Comparison of ENCODE assay signal across 9 cellular contexts in genomic region chr19:45402469-45403070, GRCh38. TPM values are rescaled to one million over a fixed set of nuclear protein-coding genes. Genes with fewer than 3 reads are reported as not detected.
A peak's percentile ranks its signal among the peaks of the same experiment; 100 is the strongest.
DNase-seq lines count a peak whose midpoint lies in the region; ATAC-seq and TF ChIP-seq lines count a peak whose summit lies in the region.
"Had no signal": no experiment of that assay in that cellular context is flagged by ENCODE, and none has a peak within 500 bp of the region (broad histone marks: within the 10 kb centered on the region; RNA-seq: fewer than 3 reads in every experiment).

No MANE protein-coding gene starts in this region.

- peaks cover 49% of the 10 kb centered on the region for H3K4me1 Mint-ChIP-seq in chondrocyte (ENCODE audit: low read depth)
- H3K4me1 Mint-ChIP-seq in stimulated activated effector memory CD8-positive, alpha-beta T cell treated with anti-CD3 and anti-CD28 coated beads, Interleukin-12 subunit alpha, Interleukin-12 subunit beta, amount 100 ng/mL, for 72 hours, result peaks cover 46% of the 10 kb centered on the region

- no peaks in the 10 kb centered on the region for H3K36me3 ChIP-seq in mucosa of descending colon (ENCODE audit: low read depth)

- H3K9me3 ChIP-seq in mucosa of descending colon, result no peaks in the 10 kb centered on the region

- peaks cover 36% of the 10 kb centered on the region for H3K4me1 ChIP-seq in mucosa of descending colon (ENCODE audit: low read depth)

- peak overlapping the region; percentile 98 for H3K27ac Mint-ChIP-seq in chondrocyte (ENCODE audit: unreplicated experiment)
- no peak overlapping the region for H3K27ac Mint-ChIP-seq in stimulated activated effector memory CD8-positive, alpha-beta T cell treated with anti-CD3 and anti-CD28 coated beads, Interleukin-12 subunit alpha, Interleukin-12 subunit beta, amount 100 ng/mL, for 72 hours

- DNase-seq in AG08395 (ENCODE audit: low spot score) (peak; percentile 51), HT-29 (ENCODE audit: low spot score) (peak; percentile 84), chondrocyte (ENCODE audit: low spot score) (no peak), mucosa of descending colon (peak; percentile 52 to 77 (median 74))
- no peak for DNase-seq in stimulated activated effector memory CD8-positive, alpha-beta T cell treated with anti-CD3 and anti-CD28 coated beads, Interleukin-12 subunit alpha, Interleukin-12 subunit beta, amount 100 ng/mL, for 72 hours (ENCODE audit: low spot score in 2 of 2)
- no peak for DNase-seq in central memory CD4-positive, alpha-beta T cell

- no peaks in the 10 kb centered on the region for H3K27me3 Mint-ChIP-seq in chondrocyte (ENCODE audit: low read depth)

- H3K36me3 Mint-ChIP-seq in chondrocyte (ENCODE audit: low read depth), result peaks cover 2% of the 10 kb centered on the region
- peaks cover 22% of the 10 kb centered on the region for H3K36me3 Mint-ChIP-seq in stimulated activated effector memory CD8-positive, alpha-beta T cell treated with anti-CD3 and anti-CD28 coated beads, Interleukin-12 subunit alpha, Interleukin-12 subunit beta, amount 100 ng/mL, for 72 hours

- H3K9me3 Mint-ChIP-seq in chondrocyte (ENCODE audit: low read depth), result no peaks in the 10 kb centered on the region
- no peaks in the 10 kb centered on the region for H3K9me3 Mint-ChIP-seq in stimulated activated effector memory CD8-positive, alpha-beta T cell treated with anti-CD3 and anti-CD28 coated beads, Interleukin-12 subunit alpha, Interleukin-12 subunit beta, amount 100 ng/mL, for 72 hours

- peak overlapping the region; percentile 95 for H3K4me3 Mint-ChIP-seq in chondrocyte (ENCODE audit: unreplicated experiment)
- no peak overlapping the region for H3K4me3 Mint-ChIP-seq in stimulated activated effector memory CD8-positive, alpha-beta T cell treated with anti-CD3 and anti-CD28 coated beads, Interleukin-12 subunit alpha, Interleukin-12 subunit beta, amount 100 ng/mL, for 72 hours

- H3K4me3 ChIP-seq in mucosa of descending colon, result no peak overlapping the region

- ATAC-seq in mucosa of descending colon, result peak; percentile 8
- no peak for ATAC-seq in GM19035 (IDR thresholded peaks at IDR 0.05; ENCODE audit: unreplicated experiment)
- no peak for ATAC-seq in GM19351 (IDR thresholded peaks at IDR 0.05; ENCODE audit: unreplicated experiment)
- ATAC-seq in stimulated activated effector memory CD8-positive, alpha-beta T cell treated with anti-CD3 and anti-CD28 coated beads, Interleukin-12 subunit alpha, Interleukin-12 subunit beta, amount 100 ng/mL, for 72 hours, result no peak

- peak; percentile 84 for TF ChIP-seq CTCF in chondrocyte (IDR thresholded peaks at IDR 0.05)
- peak; percentile 11 for TF ChIP-seq CTCF in mucosa of descending colon (IDR thresholded peaks at IDR 0.05)

- intact Hi-C loops in mucosa of descending colon (cut with DNase I, micrococcal nuclease), result no loop called here

RNA-seq across cellular contexts. Expression of gene PPP1R13L, which starts 2.3 kb away (rescaled TPM):
- 47.8 and 48.0 TPM in 2 replicates for total RNA-seq in HT-29 (2014; rRNA removed; shearing (Covaris generic))
- 67.2 to 111 TPM (median 110 TPM) in 3 replicates for total RNA-seq in chondrocyte
- 10 to 100 TPM; 21.1 to 36.7 (median 30.8) TPM for total RNA-seq in mucosa of descending colon
- total RNA-seq: skeletal muscle tissue had no signal

RNA-seq across cellular contexts. Expression of gene POLR1G, which starts 3.9 kb away (rescaled TPM):
- 51.7 and 68.2 TPM in 2 replicates for total RNA-seq in HT-29 (2014; rRNA removed; shearing (Covaris generic))
- total RNA-seq in chondrocyte (7.3 to 10.4 TPM (median 9.6 TPM) in 3 replicates), mucosa of descending colon (1 to 10 TPM; 3.2 to 4.1 (median 3.2) TPM)

RNA-seq across cellular contexts. Expression of gene ERCC1, which starts 21.1 kb away (rescaled TPM):
- total RNA-seq in HT-29 (2014; rRNA removed; shearing (Covaris generic)), result 154 and 159 TPM in 2 replicates
- total RNA-seq in chondrocyte (72.4 to 93.1 TPM (median 77.9 TPM) in 3 replicates), mucosa of descending colon (10 to 100 TPM; 37.7 to 51.2 (median 46.6) TPM)

RNA-seq across cellular contexts. Expression of gene ERCC2, which starts 32.2 kb away (rescaled TPM):
- total RNA-seq in HT-29 (2014; rRNA removed; shearing (Covaris generic)), result 40.9 and 49.8 TPM in 2 replicates
- total RNA-seq in chondrocyte, result 29.6 to 38.0 TPM (median 32.5 TPM) in 3 replicates
- total RNA-seq in mucosa of descending colon, result 10 to 100 TPM; 11.2 to 22.9 (median 14.7) TPM

Comparison
In these comparisons a context has a peak if more than half of its experiments do, and no peak if none do; other contexts are left out.
1. DNase-seq: peak in AG08395 (single experiment), HT-29 (single experiment) and mucosa of descending colon (3 of 3); none in chondrocyte (single experiment), stimulated activated effector memory CD8-positive, alpha-beta T cell treated with anti-CD3 and anti-CD28 coated beads, Interleukin-12 subunit alpha, Interleukin-12 subunit beta, amount 100 ng/mL, for 72 hours (0 of 2) and central memory CD4-positive, alpha-beta T cell (single experiment).